In genomic region chr16:4330277-4330882, GRCh38 we compare ENCODE assay signal across 8 cellular contexts. TPM values are rescaled to one million over a fixed set of nuclear protein-coding genes. Genes with fewer than 3 reads are reported as not detected.
DNase-seq lines count a peak whose midpoint lies in the region; TF ChIP-seq lines count a peak whose summit lies in the region.

No MANE protein-coding gene starts in this region.

- DNase-seq in NCI-H1436 (lab: John Stamatoyannopoulos, UW): peak; percentile 13
- no peak for DNase-seq in NCI-H1436 treated with DMSO at 0.1 percent for 48 hours (lab: John Stamatoyannopoulos, UW)
- DNase-seq in LNCaP clone FGC (ENCODE audit: low read depth): no peak
- peak; percentile 76 for DNase-seq in MCF 10A (ENCODE audit: unreplicated experiment)
- DNase-seq in iPS-NIHi7 (ENCODE audit: extremely low spot score): peak; percentile 89
- peak; percentile 37 to 76 (median 65) for DNase-seq in stimulated activated CD4-positive, alpha-beta T cell treated with anti-CD3 and anti-CD28 coated beads, Interleukin-12 subunit alpha, Interleukin-12 subunit beta, amount 100 ng/mL, for 48 hours (ENCODE audit: low read depth in 2 of 3, low spot score in 1 of 3)
- DNase-seq in SW480 (ENCODE audit: low spot score): no peak

- H3K27ac Mint-ChIP-seq in MCF 10A (ENCODE audit: low read depth, unreplicated experiment): no peak overlapping the region

- CTCF ChIA-PET in MCF 10A (lab: Yijun Ruan, JAX): interaction anchor here (0.6 to 6.2 kb wide), 18 partner anchors 9 to 551 kb away, joined by 3 to 94 read pairs (median 4); no protein-coding TSS in a partner anchor

- TF ChIP-seq CTCF in LNCaP clone FGC (IDR thresholded peaks at IDR 0.05; ENCODE audit: control insufficient read depth, extremely low read depth, insufficient read depth) (peak; percentile 94), WI38 (IDR thresholded peaks at IDR 0.05; ENCODE audit: low read depth, low read length) (peak; percentile 98), MCF 10A (IDR thresholded peaks at IDR 0.05; ENCODE audit: unreplicated experiment) (peak; percentile 98)

- no peak overlapping the region for H3K4me3 Mint-ChIP-seq in MCF 10A (ENCODE audit: unreplicated experiment)

- H3K9me3 Mint-ChIP-seq in MCF 10A (ENCODE audit: unreplicated experiment): no peaks in the 10 kb centered on the region

- H3K36me3 Mint-ChIP-seq in MCF 10A (ENCODE audit: insufficient read depth, unreplicated experiment): peaks cover 15% of the 10 kb centered on the region

- BruUV-seq in MCF 10A (replicated peaks; lab: Mats Ljungman, UMichigan): no TSS peak

- intact Hi-C loops in MCF 10A (cut with micrococcal nuclease): loop anchor here (1.0 to 5.0 kb wide), 6 partner anchors 21 to 348 kb away; no protein-coding TSS in a partner anchor

- no peaks in the 10 kb centered on the region for H3K4me1 Mint-ChIP-seq in MCF 10A (ENCODE audit: insufficient read depth, unreplicated experiment)

- H3K4me3 ChIP-seq in LNCaP clone FGC (ENCODE audit: low read depth, low read length) (no peak overlapping the region), WI38 (ENCODE audit: low read depth, low read length) (no peak overlapping the region)

- POLR2A ChIA-PET in MCF 10A (lab: Yijun Ruan, JAX): interaction anchor here (0.8 to 1.4 kb wide), 7 partner anchors 9 to 76 kb away, joined by 3 to 6 read pairs (median 4); partner anchors contain the start of gene TFAP4

- H3K27me3 Mint-ChIP-seq in MCF 10A (ENCODE audit: insufficient read depth, unreplicated experiment): no peaks in the 10 kb centered on the region

RNA-seq across cellular contexts. Expression of gene GLIS2, which starts 14.5 kb away (rescaled TPM):
- 14.7 and 15.8 TPM in 2 replicates for total RNA-seq in MCF 10A (2022)

RNA-seq across cellular contexts. Expression of gene PAM16, which starts 20.7 kb away (rescaled TPM):
- total RNA-seq in MCF 10A (2022): 71.8 and 117 TPM in 2 replicates

RNA-seq across cellular contexts. Expression of gene VASN, which starts 41.3 kb away (rescaled TPM):
- 4.0 and 7.1 TPM in 2 replicates for total RNA-seq in MCF 10A (2022)

RNA-seq across cellular contexts. Expression of gene TFAP4, which starts 57.6 kb away (rescaled TPM):
- 15.5 and 23.9 TPM in 2 replicates for total RNA-seq in MCF 10A (2022)

Comparison
In these comparisons a context has a peak if more than half of its experiments do, and no peak if none do; other contexts are left out.
1. DNase-seq: peak in NCI-H1436 (single experiment), MCF 10A (single experiment), iPS-NIHi7 (single experiment) and stimulated activated CD4-positive, alpha-beta T cell treated with anti-CD3 and anti-CD28 coated beads, Interleukin-12 subunit alpha, Interleukin-12 subunit beta, amount 100 ng/mL, for 48 hours (3 of 3); none in NCI-H1436 treated with DMSO at 0.1 percent for 48 hours (single experiment), LNCaP clone FGC (single experiment) and SW480 (single experiment).
2. Peak in every context shown above with its lines, with median percentiles within 50 percentile points of each other: CTCF ChIP-seq.